ENCODE assay signal across 8 cellular contexts in the genomic region with DNA sequence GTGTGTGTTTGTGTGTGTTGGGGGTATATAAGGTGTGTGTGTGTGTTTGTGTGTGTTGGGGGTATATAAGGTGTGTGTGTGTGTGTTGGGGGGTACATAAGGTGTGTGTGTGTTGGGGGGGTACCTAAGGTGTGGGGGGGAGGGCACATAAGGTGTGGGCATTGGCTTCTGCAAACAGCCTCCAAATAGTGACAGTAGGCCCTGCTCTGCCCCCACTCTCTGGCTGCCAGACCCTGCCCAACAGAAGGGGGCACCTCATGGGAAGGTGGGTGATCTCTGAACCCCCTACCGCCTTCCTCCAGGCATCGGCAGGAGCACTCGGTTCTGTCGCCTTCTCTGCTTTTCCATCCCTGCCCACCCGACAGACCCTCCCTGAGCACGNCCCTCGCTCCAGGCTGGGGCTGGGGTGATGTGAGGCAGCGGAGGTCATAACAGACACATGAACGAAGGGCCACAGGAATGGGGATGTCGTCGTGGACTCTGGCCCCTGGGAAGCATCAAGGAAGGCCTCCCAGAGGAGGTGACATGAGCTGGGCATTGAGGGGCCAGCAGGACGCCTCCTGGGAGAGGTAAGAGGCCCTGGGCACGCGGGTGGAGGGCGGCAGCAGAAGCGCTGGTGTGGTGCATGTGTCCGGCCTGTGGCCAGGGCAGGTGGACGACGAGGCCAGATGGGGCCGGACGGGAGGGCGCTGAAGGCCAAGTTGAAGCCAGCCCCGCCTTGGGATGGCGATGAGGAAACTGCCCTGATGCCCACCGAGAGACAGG. TPM values are rescaled to one million over a fixed set of nuclear protein-coding genes. Genes with fewer than 3 reads are reported as not detected.
DNase-seq lines count a peak whose midpoint lies in the region; ATAC-seq and TF ChIP-seq lines count a peak whose summit lies in the region.

No MANE protein-coding gene starts in this region.

- no peak overlapping the region for H3K23ac ChIP-seq in mesendoderm (ENCODE audit: low read length)

- H2AFZ ChIP-seq in OCI-LY1 (ENCODE audit: low read length): no peak overlapping the region

- TF ChIP-seq CTCF in GM20000 (IDR thresholded peaks at IDR 0.05; ENCODE audit: extremely low read depth, missing control alignments) (no peak), OCI-LY1 (IDR thresholded peaks at IDR 0.05; ENCODE audit: low read length) (no peak), colonic mucosa (IDR thresholded peaks at IDR 0.05) (no peak)

- H3K79me1 ChIP-seq in mesendoderm (ENCODE audit: low read length): no peaks in the 10 kb centered on the region

- no peak overlapping the region for H3K4ac ChIP-seq in mesendoderm (ENCODE audit: low read depth, low read length)

- H4K20me1 ChIP-seq in OCI-LY1 (ENCODE audit: insufficient read depth, low read length): no peaks in the 10 kb centered on the region

- no peaks in the 10 kb centered on the region for H3K9me2 ChIP-seq in OCI-LY1 (ENCODE audit: low read depth, low read length)

- H3K9me3 ChIP-seq in OCI-LY1 (ENCODE audit: low read length): no peaks in the 10 kb centered on the region
- no peaks in the 10 kb centered on the region for H3K9me3 ChIP-seq in colonic mucosa
- no peaks in the 10 kb centered on the region for H3K9me3 ChIP-seq in aorta (ENCODE audit: control insufficient read depth, low read length)

- no peak overlapping the region for H2BK15ac ChIP-seq in mesendoderm (replicated peaks; ENCODE audit: low read depth)

- H3K4me2 ChIP-seq in OCI-LY1 (ENCODE audit: low read length): peak overlapping the region; percentile 53
- H3K4me2 ChIP-seq in mesendoderm (ENCODE audit: low read length): peak overlapping the region; percentile 48

- H3K4me3 ChIP-seq in OCI-LY1 (ENCODE audit: low read depth, low read length, poor library complexity, severe bottlenecking): no peak overlapping the region
- H3K4me3 ChIP-seq in colonic mucosa: peak overlapping the region; percentile 46
- no peak overlapping the region for H3K4me3 ChIP-seq in mesendoderm (ENCODE audit: low read length)
- H3K4me3 ChIP-seq in aorta (ENCODE audit: low read length in 2 of 2): no peak overlapping the region

- H3K4me1 ChIP-seq in OCI-LY1 (ENCODE audit: insufficient read depth, low read length, severe bottlenecking) (peaks cover 9% of the 10 kb centered on the region), colonic mucosa (peaks cover 3% of the 10 kb centered on the region), mesendoderm (ENCODE audit: control insufficient read depth, low read depth, low read length) (no peaks in the 10 kb centered on the region), aorta (ENCODE audit: control insufficient read depth in 1 of 2, insufficient read depth in 2 of 2, low read length in 2 of 2) (no peaks in the 10 kb centered on the region)

- no peak overlapping the region for H3K18ac ChIP-seq in mesendoderm (ENCODE audit: low read length)

- no peak overlapping the region for H4K8ac ChIP-seq in mesendoderm (ENCODE audit: low read depth, low read length)

- no peaks in the 10 kb centered on the region for H3F3A ChIP-seq in OCI-LY1 (ENCODE audit: insufficient read depth, low read length)

- DNase-seq in GM20000 (ENCODE audit: low spot score): peak; percentile 49
- no peak for DNase-seq in colonic mucosa
- peak; percentile 72 for DNase-seq in mesendoderm
- peak in 1 of 2 donors; percentile 82 for DNase-seq in aorta
- no peak for DNase-seq in middle frontal gyrus (ENCODE audit: extremely low spot score, low spot score)

- ATAC-seq in aorta (ENCODE audit: low FRiP score) (peak; percentile 95), GM21381 (IDR thresholded peaks at IDR 0.05; ENCODE audit: unreplicated experiment) (no peak), GM19324 (IDR thresholded peaks at IDR 0.05; ENCODE audit: low FRiP score, unreplicated experiment) (no peak)

- no peak overlapping the region for H2BK120ac ChIP-seq in mesendoderm (ENCODE audit: low read depth, low read length)

- H2BK5ac ChIP-seq in mesendoderm (ENCODE audit: low read length): no peak overlapping the region

- no peak overlapping the region for H2AK5ac ChIP-seq in mesendoderm (ENCODE audit: low read length)

- H3K36me3 ChIP-seq in OCI-LY1 (ENCODE audit: insufficient read depth, low read length): no peaks in the 10 kb centered on the region
- no peaks in the 10 kb centered on the region for H3K36me3 ChIP-seq in colonic mucosa
- no peaks in the 10 kb centered on the region for H3K36me3 ChIP-seq in mesendoderm (ENCODE audit: control insufficient read depth, insufficient read depth, low read length)
- no peaks in the 10 kb centered on the region for H3K36me3 ChIP-seq in aorta (ENCODE audit: control insufficient read depth in 1 of 2, insufficient read depth in 2 of 2, low read length in 1 of 2)

- intact Hi-C loops in colonic mucosa (cut with DNase I) (no loop called here), aorta (cut with DNase I) (no loop called here)

- no peaks in the 10 kb centered on the region for H3K27me3 ChIP-seq in OCI-LY1 (ENCODE audit: insufficient read depth, low read length)
- H3K27me3 ChIP-seq in colonic mucosa: peaks cover 19% of the 10 kb centered on the region
- H3K27me3 ChIP-seq in mesendoderm (ENCODE audit: insufficient read depth, low read length, poor library complexity): peaks cover 3% of the 10 kb centered on the region
- H3K27me3 ChIP-seq in aorta (ENCODE audit: control insufficient read depth in 1 of 2, insufficient read depth in 2 of 2, low read length in 1 of 2): no peaks in the 10 kb centered on the region

- H3K79me2 ChIP-seq in OCI-LY1 (ENCODE audit: insufficient read depth, low read length): no peaks in the 10 kb centered on the region
- H3K79me2 ChIP-seq in mesendoderm (ENCODE audit: control insufficient read depth, insufficient read depth, low read length): no peaks in the 10 kb centered on the region

- H3K27ac ChIP-seq in OCI-LY1 (ENCODE audit: low read depth, low read length, poor library complexity, severe bottlenecking) (no peak overlapping the region), colonic mucosa (peak overlapping the region; percentile 21), mesendoderm (ENCODE audit: low read depth, low read length) (no peak overlapping the region), aorta (ENCODE audit: low read depth in 1 of 2, low read length in 2 of 2) (no peak overlapping the region)

- WGBS in mesendoderm (ENCODE audit: extremely low coverage, insufficient coverage, low lambda C conversion rate): no CpG with 5 or more reads among the region's 25 CpGs
- WGBS in aorta, 2 donors: 36 to 45% methylated on average over 25 of the region's 25 CpGs

- peak overlapping the region; percentile 42 for H3K56ac ChIP-seq in mesendoderm (ENCODE audit: low read length)

- no peak overlapping the region for H3K9ac ChIP-seq in OCI-LY1 (ENCODE audit: low read length)
- H3K9ac ChIP-seq in colonic mucosa (ENCODE audit: low read depth in 2 of 2, low read length in 2 of 2): peak overlapping the region in 1 of 2 donors; percentile 72
- peak overlapping the region; percentile 29 for H3K9ac ChIP-seq in mesendoderm (ENCODE audit: low read length)

- H4K5ac ChIP-seq in mesendoderm (ENCODE audit: low read length): no peak overlapping the region

RNA-seq across cellular contexts. Expression of gene RFLNB, which starts 43.4 kb away (rescaled TPM):
- total RNA-seq in colonic mucosa (1 to 10 TPM; 2.9 to 5.7 TPM), aorta (10 to 100 TPM; 13.3 to 24.7 TPM)
- 15.6 TPM for polyA plus RNA-seq in mesendoderm (2013, experiment 1 of 2)
- 16.6 TPM for polyA plus RNA-seq in mesendoderm (2013, experiment 2 of 2)
- polyA plus RNA-seq in aorta: 10 to 100 TPM in 1 of 2 donors, 1 to 10 TPM in 1; 5.7 to 20.2 TPM

Comparison
In these comparisons a context has a peak if more than half of its experiments do, and no peak if none do; other contexts are left out.
1. DNase-seq: peak in GM20000 (single experiment) and mesendoderm (single experiment); none in colonic mucosa (single experiment) and middle frontal gyrus (single experiment).